19 cellular contexts compared by ENCODE assay signal in genomic region chr2:241070811-241071676, GRCh38.
"Had no signal": no experiment of that assay in that cellular context is flagged by ENCODE, and none has a peak within 500 bp of the region (broad histone marks: within the 10 kb centered on the region; RNA-seq: fewer than 3 reads in every experiment).

No MANE protein-coding gene starts in this region.

- DNase-seq: activated CD4-positive, alpha-beta T cell treated with anti-CD3 and anti-CD28 coated beads for 48 hours; activated CD4-positive, alpha-beta T cell treated with anti-CD3 and anti-CD28 coated beads, Interleukin-2, amount 50 U/mL, for 48 hours; activated gamma-delta T cell; activated naive CD4-positive, alpha-beta T cell treated with anti-CD3 and anti-CD28 coated beads, Interleukin-2, amount 10 ng/mL, durations not matched to agents 7 days and 5 days; activated naive CD8-positive, alpha-beta T cell treated with anti-CD3 and anti-CD28 coated beads, Interleukin-2, amount 10 ng/mL, durations not matched to agents 7 days and 5 days; foreskin fibroblast; hypothalamus; immature natural killer cell; kidney glomerular epithelial cell; left lung; lower lobe of right lung; mesenchymal stem cell; stimulated activated CD4-positive, alpha-beta T cell treated with anti-CD3 and anti-CD28 coated beads, Interleukin-1b, Interleukin-23, amount 100 ng/mL, for 48 hours; stimulated activated CD4-positive, alpha-beta T cell treated with anti-CD3 and anti-CD28 coated beads, Interleukin-4, amount 100 ng/mL, for 4 hours; stimulated activated naive B cell treated with anti-CD40 and anti-IgM and Interleukin-4, amounts not matched to agents 10 μg/mL and 1 μg/mL and 100 μg/mL, for 72 hours; T-helper 17 cell; T1000; transverse colon; WERI-Rb-1 had no signal
